ENCODE assay signal across 8 cellular contexts in genomic region chr3:157174265-157174615, GRCh38. TPM values are rescaled to one million over a fixed set of nuclear protein-coding genes. Genes with fewer than 3 reads are reported as not detected.
DNase-seq lines count a peak whose midpoint lies in the region; ATAC-seq lines count a peak whose summit lies in the region.

No MANE protein-coding gene starts in this region.

- in situ Hi-C loops in KBM-7 (cut with MboI; ENCODE audit: low pct_unique_long_range_greater_than_20kb, low sequenced_read_pairs), result no loop called here

- H3K27ac ChIP-seq in adipose tissue (ENCODE audit: low read depth, low read length), result peak overlapping the region; percentile 94

- peak overlapping the region; percentile 58 for H3K4me3 ChIP-seq in iPS-11a (ENCODE audit: low read depth, low read length)

- peak; percentile 32 for DNase-seq in A172 (ENCODE audit: low spot score)
- DNase-seq in NCI-H1694 (lab: John Stamatoyannopoulos, UW), result peak; percentile 9
- peak; percentile 31 to 38 for DNase-seq in stimulated activated CD4-positive, alpha-beta T cell treated with anti-CD3 and anti-CD28 coated beads, Interleukin-2, amount 100 ng/mL, for 24 hours
- DNase-seq in NCI-H187 treated with DMSO at 0.1 percent for 48 hours (lab: John Stamatoyannopoulos, UW), result no peak
- no peak for DNase-seq in KBM-7

- ATAC-seq in GM18502 (IDR thresholded peaks at IDR 0.05; ENCODE audit: poor library complexity, unreplicated experiment), result peak; percentile 1

- WGBS in adipose tissue, 3 donors, result 2 to 7% (median 3%) methylated on average over 13 of the region's 13 CpGs

RNA-seq across cellular contexts. Expression of gene CCNL1, which starts 14.3 kb away (rescaled TPM):
- 69.1 and 75.0 TPM in 2 replicates for total RNA-seq in A172 (2014; rRNA removed; shearing (Covaris generic))
- polyA plus RNA-seq in adipose tissue, result 100 to 1,000 TPM in 2 of 3 donors, 10 to 100 TPM in 1; 50.9 to 277 (median 118) TPM

Comparison
In these comparisons a context has a peak if more than half of its experiments do, and no peak if none do; other contexts are left out.
1. DNase-seq: peak in A172 (single experiment), NCI-H1694 (single experiment) and stimulated activated CD4-positive, alpha-beta T cell treated with anti-CD3 and anti-CD28 coated beads, Interleukin-2, amount 100 ng/mL, for 24 hours (2 of 2); none in NCI-H187 treated with DMSO at 0.1 percent for 48 hours (single experiment) and KBM-7 (single experiment).